ENCODE assay signal across 1 cellular context in genomic region chr2:216012133-216012829, GRCh38.
TF ChIP-seq lines count a peak whose summit lies in the region.

No MANE protein-coding gene starts in this region.

TF ChIP-seq in GM12878, 131 proteins besides CTCF, POLR2A, EP300 and RAD21 (continued from another document):
- no peak for TF ChIP-seq CBFB (IDR thresholded peaks at IDR 0.05; ENCODE audit: low read depth)
- TF ChIP-seq USF1 (IDR thresholded peaks at IDR 0.05; ENCODE audit: borderline replicate concordance, extremely low read length, insufficient read depth, low read depth, low read length) = no peak
- TF ChIP-seq IKZF1 (conservative IDR thresholded peaks at IDR 0.05) = 0 out of 2 replicates have a peak, but pooled peaks have one; percentile 23
- TF ChIP-seq PBX3 (IDR thresholded peaks at IDR 0.05; ENCODE audit: insufficient replicate concordance, low read depth, low read length) = no peak
- TF ChIP-seq GATAD2B (conservative IDR thresholded peaks at IDR 0.05; ENCODE audit: low read depth) = no peak
- TF ChIP-seq POLR2AphosphoS5 (IDR thresholded peaks at IDR 0.05; ENCODE audit: low read length) = 0 out of 2 replicates have a peak, but pooled peaks have one; percentile 37
- peak; percentile 27 to 28; a peak in 1 of 4 replicates for TF ChIP-seq IKZF2 (IDR thresholded peaks at IDR 0.05)
- TF ChIP-seq WRNIP1 (IDR thresholded peaks at IDR 0.05; ENCODE audit: borderline replicate concordance, low read depth, low read length) = no peak
- 0 out of 2 replicates have a peak, but pooled peaks have one; percentile 24 for TF ChIP-seq RELB (IDR thresholded peaks at IDR 0.05; ENCODE audit: low read depth)
- no peak for TF ChIP-seq ZNF274 (IDR thresholded peaks at IDR 0.05; ENCODE audit: insufficient read depth, insufficient read length)
- no peak for TF ChIP-seq ZBTB40 (IDR thresholded peaks at IDR 0.05; ENCODE audit: borderline replicate concordance)
- TF ChIP-seq SUPT20H (IDR thresholded peaks at IDR 0.05; ENCODE audit: borderline replicate concordance, control insufficient read depth, low read depth, low read length) = no peak
- TF ChIP-seq LARP7 (IDR thresholded peaks at IDR 0.05) = no peak
- TF ChIP-seq CREM (IDR thresholded peaks at IDR 0.05; ENCODE audit: low read depth) = no peak
- TF ChIP-seq ZNF592 (IDR thresholded peaks at IDR 0.05) = no peak
- TF ChIP-seq EGR1 (IDR thresholded peaks at IDR 0.05; ENCODE audit: borderline replicate concordance in 1 of 2, low read depth in 2 of 2, low read length in 2 of 2) = no peak
- no peak for TF ChIP-seq KLF5 (IDR thresholded peaks at IDR 0.05; ENCODE audit: partially characterized antibody)
- no peak for TF ChIP-seq PAX5 (IDR thresholded peaks at IDR 0.05; ENCODE audit: borderline replicate concordance, low read depth, low read length)
- TF ChIP-seq NRF1 (conservative IDR thresholded peaks at IDR 0.05; ENCODE audit: low read depth, low read length) = no peak
- no peak for TF ChIP-seq ATF2 (IDR thresholded peaks at IDR 0.05; ENCODE audit: low read length)
- TF ChIP-seq ETV6 (conservative IDR thresholded peaks at IDR 0.05 in 1 of 2, IDR thresholded peaks at IDR 0.05 in 1 of 2; ENCODE audit: borderline replicate concordance in 1 of 2, low read depth in 1 of 2) = no peak
- no peak for TF ChIP-seq ZBTB11 (CRISPR knock-in tag; IDR thresholded peaks at IDR 0.05)
- no peak for TF ChIP-seq ATF3 (IDR thresholded peaks at IDR 0.05; ENCODE audit: borderline replicate concordance, extremely low read depth, low read depth, low read length)
- no peak for TF ChIP-seq RELA (IDR thresholded peaks at IDR 0.05; ENCODE audit: borderline replicate concordance, partially characterized antibody)
- TF ChIP-seq STAT1 (conservative IDR thresholded peaks at IDR 0.05) = no peak
- TF ChIP-seq RB1 (IDR thresholded peaks at IDR 0.05; ENCODE audit: borderline replicate concordance) = no peak
- no peak for TF ChIP-seq SIX5 (IDR thresholded peaks at IDR 0.05; ENCODE audit: low read depth, low read length, severe bottlenecking)
- no peak for TF ChIP-seq KDM1A (IDR thresholded peaks at IDR 0.05; ENCODE audit: borderline replicate concordance)
- no peak for TF ChIP-seq ELK1 (IDR thresholded peaks at IDR 0.05; ENCODE audit: low read depth, low read length)
- no peak for TF ChIP-seq YBX1 (IDR thresholded peaks at IDR 0.05)
- TF ChIP-seq TCF12 (IDR thresholded peaks at IDR 0.05; ENCODE audit: low read depth, low read length) = no peak
- TF ChIP-seq DPF2 (IDR thresholded peaks at IDR 0.05) = no peak
- TF ChIP-seq SMAD1 (IDR thresholded peaks at IDR 0.05; ENCODE audit: low read depth, partially characterized antibody) = no peak
- no peak for TF ChIP-seq BCL11A (IDR thresholded peaks at IDR 0.05; ENCODE audit: low read depth, low read length)
- TF ChIP-seq ATF7 (IDR thresholded peaks at IDR 0.05; ENCODE audit: low read depth) = peak; percentile 50; the same call in 1 of the 2 replicates
- TF ChIP-seq MXI1 (IDR thresholded peaks at IDR 0.05; ENCODE audit: low read depth, low read length) = no peak
- TF ChIP-seq CHD2 (IDR thresholded peaks at IDR 0.05; ENCODE audit: borderline replicate concordance, low read depth, low read length) = no peak
- TF ChIP-seq TCF7 (IDR thresholded peaks at IDR 0.05; ENCODE audit: borderline replicate concordance) = no peak; the same call in 1 of the 2 replicates
- TF ChIP-seq CBX3 (IDR thresholded peaks at IDR 0.05; ENCODE audit: borderline replicate concordance, low read depth) = no peak
